ENCODE assay signal across 1 cellular context in the genomic region with DNA sequence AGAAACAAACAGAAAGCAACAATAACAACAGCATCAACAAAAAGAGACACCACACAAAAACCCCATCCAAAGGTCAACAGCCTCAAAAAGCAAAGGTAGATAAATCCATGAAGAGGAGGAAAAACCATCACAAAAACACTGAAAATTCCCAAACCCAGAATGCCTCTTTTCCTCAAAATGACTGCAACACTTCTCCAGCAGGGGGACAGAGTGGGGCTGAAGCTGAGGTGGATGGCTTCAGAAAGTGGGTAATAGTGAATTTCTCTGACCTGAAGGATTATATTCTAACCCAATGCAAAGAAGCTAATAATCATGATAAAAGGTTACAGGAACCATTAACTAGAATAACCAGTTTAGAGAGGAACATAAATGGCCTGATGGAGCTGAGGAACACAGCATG.
TF ChIP-seq lines count a peak whose summit lies in the region.

No MANE protein-coding gene starts in this region.

TF ChIP-seq in HCT116, 20 proteins besides CTCF, POLR2A, EP300 and RAD21 (continued from another document):
- no peak for TF ChIP-seq SIN3A (IDR thresholded peaks at IDR 0.05; ENCODE audit: low read depth)
- TF ChIP-seq, protein P1, sequence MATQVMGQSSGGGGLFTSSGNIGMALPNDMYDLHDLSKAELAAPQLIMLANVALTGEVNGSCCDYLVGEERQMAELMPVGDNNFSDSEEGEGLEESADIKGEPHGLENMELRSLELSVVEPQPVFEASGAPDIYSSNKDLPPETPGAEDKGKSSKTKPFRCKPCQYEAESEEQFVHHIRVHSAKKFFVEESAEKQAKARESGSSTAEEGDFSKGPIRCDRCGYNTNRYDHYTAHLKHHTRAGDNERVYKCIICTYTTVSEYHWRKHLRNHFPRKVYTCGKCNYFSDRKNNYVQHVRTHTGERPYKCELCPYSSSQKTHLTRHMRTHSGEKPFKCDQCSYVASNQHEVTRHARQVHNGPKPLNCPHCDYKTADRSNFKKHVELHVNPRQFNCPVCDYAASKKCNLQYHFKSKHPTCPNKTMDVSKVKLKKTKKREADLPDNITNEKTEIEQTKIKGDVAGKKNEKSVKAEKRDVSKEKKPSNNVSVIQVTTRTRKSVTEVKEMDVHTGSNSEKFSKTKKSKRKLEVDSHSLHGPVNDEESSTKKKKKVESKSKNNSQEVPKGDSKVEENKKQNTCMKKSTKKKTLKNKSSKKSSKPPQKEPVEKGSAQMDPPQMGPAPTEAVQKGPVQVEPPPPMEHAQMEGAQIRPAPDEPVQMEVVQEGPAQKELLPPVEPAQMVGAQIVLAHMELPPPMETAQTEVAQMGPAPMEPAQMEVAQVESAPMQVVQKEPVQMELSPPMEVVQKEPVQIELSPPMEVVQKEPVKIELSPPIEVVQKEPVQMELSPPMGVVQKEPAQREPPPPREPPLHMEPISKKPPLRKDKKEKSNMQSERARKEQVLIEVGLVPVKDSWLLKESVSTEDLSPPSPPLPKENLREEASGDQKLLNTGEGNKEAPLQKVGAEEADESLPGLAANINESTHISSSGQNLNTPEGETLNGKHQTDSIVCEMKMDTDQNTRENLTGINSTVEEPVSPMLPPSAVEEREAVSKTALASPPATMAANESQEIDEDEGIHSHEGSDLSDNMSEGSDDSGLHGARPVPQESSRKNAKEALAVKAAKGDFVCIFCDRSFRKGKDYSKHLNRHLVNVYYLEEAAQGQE (IDR thresholded peaks at IDR 0.05; ENCODE audit: low read depth), result no peak
- TF ChIP-seq TCF7L2 (IDR thresholded peaks at IDR 0.05; ENCODE audit: borderline replicate concordance, extremely low read depth, insufficient read depth, insufficient read length), result no peak
- no peak for TF ChIP-seq YY1 (IDR thresholded peaks at IDR 0.05; ENCODE audit: extremely low read depth, insufficient replicate concordance, low read depth, low read length)
- no peak for TF ChIP-seq SP1 (IDR thresholded peaks at IDR 0.05; ENCODE audit: low read depth)
- no peak for TF ChIP-seq CBX3 (IDR thresholded peaks at IDR 0.05; ENCODE audit: low read depth)
- no peak for TF ChIP-seq EZH2phosphoT487 (IDR thresholded peaks at IDR 0.05; ENCODE audit: borderline replicate concordance)
- TF ChIP-seq JUND (IDR thresholded peaks at IDR 0.05), result no peak
- no peak for TF ChIP-seq EGR1 (IDR thresholded peaks at IDR 0.05; ENCODE audit: low read depth)
- no peak for TF ChIP-seq FOSL1 (IDR thresholded peaks at IDR 0.05; ENCODE audit: low read depth)
- no peak for TF ChIP-seq ZNF274 (IDR thresholded peaks at IDR 0.05; ENCODE audit: low read depth, low read length)
